In the genomic region with DNA sequence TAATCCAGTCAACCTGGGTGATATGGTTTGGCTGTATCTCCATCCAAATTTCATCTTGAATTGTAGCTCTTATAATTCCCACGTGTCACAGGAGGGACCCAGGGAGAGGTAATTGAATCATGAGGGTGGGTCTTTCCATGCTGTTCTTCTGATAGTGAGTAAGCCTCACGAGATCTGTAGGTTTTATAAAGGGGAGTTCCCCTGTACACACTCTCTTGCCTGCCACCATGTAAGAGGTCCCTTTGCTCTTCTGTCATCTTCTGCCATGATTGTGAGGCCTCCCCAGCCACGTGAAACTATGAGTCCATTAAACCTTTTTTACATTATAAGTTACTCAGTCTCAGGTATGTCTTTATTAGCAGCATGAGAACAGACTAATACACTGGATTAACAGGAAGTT, we compare ENCODE assay signal across 21 cellular contexts. TPM values are rescaled to one million over a fixed set of nuclear protein-coding genes. Genes with fewer than 3 reads are reported as not detected.
A peak's percentile ranks its signal among the peaks of the same experiment; 100 is the strongest.
DNase-seq lines count a peak whose midpoint lies in the region; ATAC-seq and TF ChIP-seq lines count a peak whose summit lies in the region.
"Had no signal": no experiment of that assay in that cellular context is flagged by ENCODE, and none has a peak within 500 bp of the region (broad histone marks: within the 10 kb centered on the region; RNA-seq: fewer than 3 reads in every experiment).

No MANE protein-coding gene starts in this region.

- H3K4me1 Mint-ChIP-seq in activated CD4-positive, alpha-beta T cell treated with anti-CD3 and anti-CD28 coated beads for 36 hours, result peaks cover 26% of the 10 kb centered on the region
- H3K4me1 Mint-ChIP-seq in activated CD4-positive, alpha-beta T cell treated with anti-CD3 and anti-CD28 coated beads, Interleukin-2, amount 10 ng/mL, durations not matched to agents 7 days and 5 days, result no peaks in the 10 kb centered on the region
- H3K4me1 Mint-ChIP-seq in activated naive CD4-positive, alpha-beta T cell treated with anti-CD3 and anti-CD28 coated beads for 36 hours (ENCODE audit: low read depth), result peaks cover 15% of the 10 kb centered on the region
- peaks cover 42% of the 10 kb centered on the region for H3K4me1 Mint-ChIP-seq in stimulated activated naive CD8-positive, alpha-beta T cell treated with anti-CD3 and anti-CD28 coated beads, Interleukin-15, Interleukin-2, amounts not matched to agents 100 ng/mL and 50 ng/mL, for 24 hours (ENCODE audit: low read depth)
- H3K4me1 Mint-ChIP-seq in stimulated activated naive CD8-positive, alpha-beta T cell treated with anti-CD3 and anti-CD28 coated beads, Interleukin-15, amount 100 ng/mL, for 72 hours, result no peaks in the 10 kb centered on the region
- H3K4me1 Mint-ChIP-seq: B cell had no signal

- H3K9me3 ChIP-seq in esophagus muscularis mucosa, result no peaks in the 10 kb centered on the region
- H3K9me3 ChIP-seq: A549, Caco-2 had no signal

- no peak for TF ChIP-seq CTCF in esophagus muscularis mucosa (IDR thresholded peaks at IDR 0.05)

- no peak for TF ChIP-seq POLR2A in esophagus muscularis mucosa (IDR thresholded peaks at IDR 0.05; ENCODE audit: low read depth)

- ATAC-seq in activated CD4-positive, alpha-beta T cell treated with anti-CD3 and anti-CD28 coated beads for 36 hours, result peak; percentile 58
- ATAC-seq in stimulated activated naive CD8-positive, alpha-beta T cell treated with anti-CD3 and anti-CD28 coated beads, Interleukin-15, amount 100 ng/mL, for 72 hours, result no peak
- ATAC-seq in HG02885 (IDR thresholded peaks at IDR 0.05; ENCODE audit: poor library complexity, unreplicated experiment), result no peak
- ATAC-seq: A549; CD8-positive, alpha-beta T cell had no signal

- intact Hi-C loops in activated CD4-positive, alpha-beta T cell treated with anti-CD3 and anti-CD28 coated beads for 36 hours (cut with DNase I, micrococcal nuclease), result no loop called here
- intact Hi-C loops in activated naive CD4-positive, alpha-beta T cell treated with anti-CD3 and anti-CD28 coated beads for 36 hours (cut with micrococcal nuclease), result no loop called here
- intact Hi-C loops in esophagus muscularis mucosa (cut with DNase I), result no loop called here

- H3K4me3 Mint-ChIP-seq in activated CD4-positive, alpha-beta T cell treated with anti-CD3 and anti-CD28 coated beads for 36 hours, result no peak overlapping the region
- H3K4me3 Mint-ChIP-seq in activated CD4-positive, alpha-beta T cell treated with anti-CD3 and anti-CD28 coated beads, Interleukin-2, amount 10 ng/mL, durations not matched to agents 7 days and 5 days, result no peak overlapping the region
- H3K4me3 Mint-ChIP-seq in activated naive CD4-positive, alpha-beta T cell treated with anti-CD3 and anti-CD28 coated beads for 36 hours, result no peak overlapping the region
- H3K4me3 Mint-ChIP-seq in stimulated activated naive CD8-positive, alpha-beta T cell treated with anti-CD3 and anti-CD28 coated beads, Interleukin-15, Interleukin-2, amounts not matched to agents 100 ng/mL and 50 ng/mL, for 24 hours, result no peak overlapping the region
- no peak overlapping the region for H3K4me3 Mint-ChIP-seq in stimulated activated naive CD8-positive, alpha-beta T cell treated with anti-CD3 and anti-CD28 coated beads, Interleukin-15, amount 100 ng/mL, for 72 hours
- H3K4me3 Mint-ChIP-seq: B cell; CD4-positive, alpha-beta T cell; CD8-positive, alpha-beta T cell had no signal

- H3K27me3 Mint-ChIP-seq in activated CD4-positive, alpha-beta T cell treated with anti-CD3 and anti-CD28 coated beads for 36 hours, result peaks cover 5% of the 10 kb centered on the region
- no peaks in the 10 kb centered on the region for H3K27me3 Mint-ChIP-seq in activated CD4-positive, alpha-beta T cell treated with anti-CD3 and anti-CD28 coated beads, Interleukin-2, amount 10 ng/mL, durations not matched to agents 7 days and 5 days
- H3K27me3 Mint-ChIP-seq in activated naive CD4-positive, alpha-beta T cell treated with anti-CD3 and anti-CD28 coated beads for 36 hours (ENCODE audit: low read depth), result peaks cover 3% of the 10 kb centered on the region
- peaks cover 5% of the 10 kb centered on the region for H3K27me3 Mint-ChIP-seq in stimulated activated naive CD8-positive, alpha-beta T cell treated with anti-CD3 and anti-CD28 coated beads, Interleukin-15, Interleukin-2, amounts not matched to agents 100 ng/mL and 50 ng/mL, for 24 hours
- H3K27me3 Mint-ChIP-seq in stimulated activated naive CD8-positive, alpha-beta T cell treated with anti-CD3 and anti-CD28 coated beads, Interleukin-15, amount 100 ng/mL, for 72 hours, result no peaks in the 10 kb centered on the region
- H3K27me3 Mint-ChIP-seq: CD4-positive, alpha-beta T cell had no signal

- no peak overlapping the region for H3K27ac ChIP-seq in esophagus muscularis mucosa (replicated peaks in 1 of 4)
- H3K27ac ChIP-seq: 22Rv1; A549; BLaER1 treated with 17β-estradiol and CSF1 and Interleukin-3, amounts not matched to agents 10 nM and 100 nM; C4-2B had no signal

- no peaks in the 10 kb centered on the region for H3K9me3 Mint-ChIP-seq in activated CD4-positive, alpha-beta T cell treated with anti-CD3 and anti-CD28 coated beads for 36 hours (ENCODE audit: low read depth)
- H3K9me3 Mint-ChIP-seq in activated CD4-positive, alpha-beta T cell treated with anti-CD3 and anti-CD28 coated beads, Interleukin-2, amount 10 ng/mL, durations not matched to agents 7 days and 5 days, result peaks cover 2% of the 10 kb centered on the region
- H3K9me3 Mint-ChIP-seq in activated naive CD4-positive, alpha-beta T cell treated with anti-CD3 and anti-CD28 coated beads for 36 hours, result no peaks in the 10 kb centered on the region
- H3K9me3 Mint-ChIP-seq in stimulated activated naive CD8-positive, alpha-beta T cell treated with anti-CD3 and anti-CD28 coated beads, Interleukin-15, Interleukin-2, amounts not matched to agents 100 ng/mL and 50 ng/mL, for 24 hours, result no peaks in the 10 kb centered on the region
- H3K9me3 Mint-ChIP-seq in stimulated activated naive CD8-positive, alpha-beta T cell treated with anti-CD3 and anti-CD28 coated beads, Interleukin-15, amount 100 ng/mL, for 72 hours, result no peaks in the 10 kb centered on the region
- H3K9me3 Mint-ChIP-seq: CD4-positive, alpha-beta T cell; CD8-positive, alpha-beta T cell had no signal

- no peaks in the 10 kb centered on the region for H3K36me3 Mint-ChIP-seq in activated CD4-positive, alpha-beta T cell treated with anti-CD3 and anti-CD28 coated beads for 36 hours (ENCODE audit: low read depth)
- no peaks in the 10 kb centered on the region for H3K36me3 Mint-ChIP-seq in activated CD4-positive, alpha-beta T cell treated with anti-CD3 and anti-CD28 coated beads, Interleukin-2, amount 10 ng/mL, durations not matched to agents 7 days and 5 days (ENCODE audit: low read depth)
- H3K36me3 Mint-ChIP-seq in activated naive CD4-positive, alpha-beta T cell treated with anti-CD3 and anti-CD28 coated beads for 36 hours (ENCODE audit: low read depth), result no peaks in the 10 kb centered on the region
- H3K36me3 Mint-ChIP-seq in stimulated activated naive CD8-positive, alpha-beta T cell treated with anti-CD3 and anti-CD28 coated beads, Interleukin-15, Interleukin-2, amounts not matched to agents 100 ng/mL and 50 ng/mL, for 24 hours (ENCODE audit: low read depth), result no peaks in the 10 kb centered on the region
- H3K36me3 Mint-ChIP-seq: CD8-positive, alpha-beta T cell had no signal

- no peak overlapping the region for H3K4me3 ChIP-seq in esophagus muscularis mucosa
- H3K4me3 ChIP-seq: A549; BLaER1 treated with 17β-estradiol and CSF1 and Interleukin-3, amounts not matched to agents 10 nM and 100 nM had no signal

- CTCF ChIA-PET in activated CD4-positive, alpha-beta T cell treated with anti-CD3 and anti-CD28 coated beads for 36 hours (lab: Charles Lee), result interaction anchor here (2.6 kb wide), 1 partner anchor 14 kb away, joined by 5 read pairs; no protein-coding TSS in a partner anchor
- CTCF ChIA-PET in activated CD4-positive, alpha-beta T cell treated with anti-CD3 and anti-CD28 coated beads, Interleukin-2, amount 10 ng/mL, durations not matched to agents 7 days and 5 days (lab: Charles Lee), result no interaction called here
- CTCF ChIA-PET in activated naive CD4-positive, alpha-beta T cell treated with anti-CD3 and anti-CD28 coated beads for 36 hours (lab: Charles Lee), result interaction anchor here (0.8 kb wide), 1 partner anchor 173 kb away, joined by 3 read pairs; no protein-coding TSS in a partner anchor

- H3K4me1 ChIP-seq in esophagus muscularis mucosa, result no peaks in the 10 kb centered on the region
- H3K4me1 ChIP-seq: A549; BLaER1 treated with 17β-estradiol and CSF1 and Interleukin-3, amounts not matched to agents 10 nM and 100 nM; Caco-2 had no signal

- no peaks in the 10 kb centered on the region for H3K27me3 ChIP-seq in esophagus muscularis mucosa
- H3K27me3 ChIP-seq: BLaER1 treated with 17β-estradiol and CSF1 and Interleukin-3, amounts not matched to agents 10 nM and 100 nM had no signal

- TF ChIP-seq EP300 in esophagus muscularis mucosa (IDR thresholded peaks at IDR 0.05), result no peak

- H3K27ac Mint-ChIP-seq in activated CD4-positive, alpha-beta T cell treated with anti-CD3 and anti-CD28 coated beads for 36 hours, result peak overlapping the region; percentile 2
- H3K27ac Mint-ChIP-seq in activated CD4-positive, alpha-beta T cell treated with anti-CD3 and anti-CD28 coated beads, Interleukin-2, amount 10 ng/mL, durations not matched to agents 7 days and 5 days, result no peak overlapping the region
- H3K27ac Mint-ChIP-seq in activated naive CD4-positive, alpha-beta T cell treated with anti-CD3 and anti-CD28 coated beads for 36 hours, result no peak overlapping the region
- peak overlapping the region; percentile 13 for H3K27ac Mint-ChIP-seq in stimulated activated naive CD8-positive, alpha-beta T cell treated with anti-CD3 and anti-CD28 coated beads, Interleukin-15, Interleukin-2, amounts not matched to agents 100 ng/mL and 50 ng/mL, for 24 hours
- H3K27ac Mint-ChIP-seq in stimulated activated naive CD8-positive, alpha-beta T cell treated with anti-CD3 and anti-CD28 coated beads, Interleukin-15, amount 100 ng/mL, for 72 hours, result peak overlapping the region in 1 of 2 donors; percentile 37
- H3K27ac Mint-ChIP-seq: B cell; CD4-positive, alpha-beta T cell; CD8-positive, alpha-beta T cell had no signal

- 92% methylated on average over 3 of the region's 3 CpGs for WGBS in esophagus muscularis mucosa

- DNase-seq in activated CD4-positive, alpha-beta T cell treated with anti-CD3 and anti-CD28 coated beads for 36 hours, result no peak
- DNase-seq in activated CD4-positive, alpha-beta T cell treated with anti-CD3 and anti-CD28 coated beads, Interleukin-2, amount 10 ng/mL, durations not matched to agents 7 days and 5 days, result no peak
- peak; percentile 18 for DNase-seq in activated naive CD4-positive, alpha-beta T cell treated with anti-CD3 and anti-CD28 coated beads for 36 hours
- DNase-seq in activated naive CD4-positive, alpha-beta T cell treated with Interleukin-2 at 50 U/mL for 16 hours, result no peak
- no peak for DNase-seq in stimulated activated naive CD8-positive, alpha-beta T cell treated with anti-CD3 and anti-CD28 coated beads, Interleukin-15, amount 100 ng/mL, for 72 hours
- DNase-seq in esophagus muscularis mucosa (ENCODE audit: extremely low spot score), result peak; percentile 24
- DNase-seq: AML-193; Caco-2; Calu3; CD4-positive, alpha-beta T cell; CD8-positive, alpha-beta T cell; DMS79 treated with DMSO at 0.1 percent for 48 hours; GF-D8 had no signal

- POLR2A ChIA-PET in activated CD4-positive, alpha-beta T cell treated with anti-CD3 and anti-CD28 coated beads for 36 hours (lab: Charles Lee), result no interaction called here
- POLR2A ChIA-PET in activated CD4-positive, alpha-beta T cell treated with anti-CD3 and anti-CD28 coated beads, Interleukin-2, amount 10 ng/mL, durations not matched to agents 7 days and 5 days (lab: Charles Lee), result no interaction called here

- no peaks in the 10 kb centered on the region for H3K36me3 ChIP-seq in esophagus muscularis mucosa
- H3K36me3 ChIP-seq: BLaER1 treated with 17β-estradiol and CSF1 and Interleukin-3, amounts not matched to agents 10 nM and 100 nM had no signal

RNA-seq across cellular contexts. Expression of a gene that starts 19.5 kb away (rescaled TPM):
- total RNA-seq in activated CD4-positive, alpha-beta T cell treated with anti-CD3 and anti-CD28 coated beads for 36 hours, result not detected
- not detected for total RNA-seq in activated CD4-positive, alpha-beta T cell treated with anti-CD3 and anti-CD28 coated beads, Interleukin-2, amount 10 ng/mL, durations not matched to agents 7 days and 5 days
- total RNA-seq in activated naive CD4-positive, alpha-beta T cell treated with anti-CD3 and anti-CD28 coated beads for 36 hours, result not detected
- total RNA-seq in esophagus muscularis mucosa, result not detected
- total RNA-seq: A172; B cell; Caco-2; Calu3; CD4-positive, alpha-beta T cell; CD8-positive, alpha-beta T cell had no signal

RNA-seq across cellular contexts. Expression of a gene that starts 49.4 kb away (rescaled TPM):
- not detected for total RNA-seq in activated CD4-positive, alpha-beta T cell treated with anti-CD3 and anti-CD28 coated beads for 36 hours
- total RNA-seq in activated CD4-positive, alpha-beta T cell treated with anti-CD3 and anti-CD28 coated beads, Interleukin-2, amount 10 ng/mL, durations not matched to agents 7 days and 5 days, result not detected
- not detected for total RNA-seq in activated naive CD4-positive, alpha-beta T cell treated with anti-CD3 and anti-CD28 coated beads for 36 hours
- total RNA-seq in esophagus muscularis mucosa, result not detected
- total RNA-seq: A172; B cell; Caco-2; Calu3; CD4-positive, alpha-beta T cell; CD8-positive, alpha-beta T cell had no signal

Comparison
In these comparisons a context has a peak if more than half of its experiments do, and no peak if none do; other contexts are left out.
1. DNase-seq: peak in activated naive CD4-positive, alpha-beta T cell treated with anti-CD3 and anti-CD28 coated beads for 36 hours (single experiment) and esophagus muscularis mucosa (single experiment); none in activated CD4-positive, alpha-beta T cell treated with anti-CD3 and anti-CD28 coated beads for 36 hours (single experiment), activated CD4-positive, alpha-beta T cell treated with anti-CD3 and anti-CD28 coated beads, Interleukin-2, amount 10 ng/mL, durations not matched to agents 7 days and 5 days (single experiment), activated naive CD4-positive, alpha-beta T cell treated with Interleukin-2 at 50 U/mL for 16 hours (single experiment) and stimulated activated naive CD8-positive, alpha-beta T cell treated with anti-CD3 and anti-CD28 coated beads, Interleukin-15, amount 100 ng/mL, for 72 hours (0 of 2).
2. H3K27ac Mint-ChIP-seq: peak in activated CD4-positive, alpha-beta T cell treated with anti-CD3 and anti-CD28 coated beads for 36 hours (single experiment) and stimulated activated naive CD8-positive, alpha-beta T cell treated with anti-CD3 and anti-CD28 coated beads, Interleukin-15, Interleukin-2, amounts not matched to agents 100 ng/mL and 50 ng/mL, for 24 hours (single experiment); none in activated CD4-positive, alpha-beta T cell treated with anti-CD3 and anti-CD28 coated beads, Interleukin-2, amount 10 ng/mL, durations not matched to agents 7 days and 5 days (single experiment) and activated naive CD4-positive, alpha-beta T cell treated with anti-CD3 and anti-CD28 coated beads for 36 hours (single experiment).